23 cellular contexts compared by ENCODE assay signal in the genomic region with DNA sequence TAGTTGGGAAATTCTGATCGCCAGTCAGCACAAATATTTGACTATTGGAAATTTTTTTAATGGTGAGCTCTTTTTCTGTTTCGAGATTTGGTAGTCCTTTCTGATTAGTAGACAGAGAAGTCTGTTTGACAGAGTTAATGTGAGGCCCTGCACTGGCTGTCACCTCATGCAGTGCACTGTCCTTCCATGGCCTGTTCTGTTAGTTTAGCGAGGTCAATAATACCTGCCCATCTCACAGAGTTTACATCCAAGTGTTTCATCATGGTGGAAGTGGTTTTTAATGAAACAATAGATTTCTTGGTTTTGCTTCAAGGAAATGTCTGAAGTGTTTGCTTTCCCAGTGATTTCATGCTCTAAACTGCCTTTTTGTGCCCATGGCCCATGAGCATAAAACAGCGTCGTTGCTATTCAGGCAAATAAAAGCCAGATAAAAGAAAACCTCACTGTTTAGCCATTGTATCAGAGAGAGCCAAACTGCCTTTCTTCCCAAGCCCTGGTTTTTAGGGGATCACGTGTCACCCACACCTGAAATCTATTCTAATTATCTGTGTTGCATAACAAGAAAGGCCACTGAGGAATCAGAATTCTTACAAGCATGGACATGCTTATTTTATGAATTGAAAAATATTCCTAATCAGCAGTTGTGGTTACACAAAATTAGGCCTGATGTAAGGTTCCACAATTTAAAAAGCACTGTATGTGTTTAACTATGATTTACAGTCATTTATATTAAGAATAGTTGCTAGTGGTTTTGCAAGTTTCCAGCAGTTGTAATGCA.
DNase-seq lines count a peak whose midpoint lies in the region; ATAC-seq, FAIRE-seq and TF ChIP-seq lines count a peak whose summit lies in the region.
"Had no signal": no experiment of that assay in that cellular context is flagged by ENCODE, and none has a peak within 500 bp of the region (broad histone marks: within the 10 kb centered on the region; RNA-seq: fewer than 3 reads in every experiment).

No MANE protein-coding gene starts in this region.

- H2AK5ac ChIP-seq in H1 (ENCODE audit: low read depth, low read length) = no peak overlapping the region

- no peak overlapping the region for H2BK15ac ChIP-seq in H1 (ENCODE audit: low read length)

- TF ChIP-seq CTCF in H1 (IDR thresholded peaks at IDR 0.05; ENCODE audit: control extremely low read depth in 1 of 3, insufficient read depth in 1 of 3, low read depth in 1 of 3, low read length in 3 of 3) = no peak
- TF ChIP-seq CTCF in nephron progenitor cell (IDR thresholded peaks at IDR 0.05) = no peak
- no peak for TF ChIP-seq CTCF in foreskin fibroblast (IDR thresholded peaks at IDR 0.05; ENCODE audit: low read depth, low read length)

- no peak overlapping the region for H3K18ac ChIP-seq in H1 (ENCODE audit: extremely low read depth, low read length)

- H3K4me3 ChIP-seq in H1 (ENCODE audit: extremely low read depth in 1 of 4, insufficient read depth in 2 of 4, low read depth in 3 of 4, low read length in 4 of 4) (no peak overlapping the region; a peak in 1 of 8 replicates), foreskin fibroblast (ENCODE audit: low read depth in 1 of 2, low read length in 2 of 2) (no peak overlapping the region)
- H3K4me3 ChIP-seq: A549, BLaER1, GM23248 had no signal

- no peaks in the 10 kb centered on the region for H3K36me3 Mint-ChIP-seq in nephron progenitor cell (ENCODE audit: low read depth)
- H3K36me3 Mint-ChIP-seq: CD14-positive monocyte; CD4-positive, alpha-beta memory T cell; IgD-negative memory B cell had no signal

- peak overlapping the region; percentile 52 for H4K5ac ChIP-seq in H1 (ENCODE audit: insufficient read length, low read depth, low read length)

- TF ChIP-seq RAD21 in H1 (IDR thresholded peaks at IDR 0.05 in 1 of 2, conservative IDR thresholded peaks at IDR 0.05 in 1 of 2; ENCODE audit: low read depth in 2 of 2, low read length in 2 of 2) = no peak

- no peaks in the 10 kb centered on the region for H3K9me3 ChIP-seq in H1 (ENCODE audit: insufficient read depth in 2 of 2, low read depth in 1 of 2, low read length in 1 of 2)
- H3K9me3 ChIP-seq: A549, BLaER1 had no signal

- CTCF ChIA-PET in H1 (lab: Charles Lee; ENCODE audit: partially characterized antibody) = no interaction called here

- no peak for TF ChIP-seq POLR2A in H1 (IDR thresholded peaks at IDR 0.05; ENCODE audit: control extremely low read depth in 1 of 2, low read depth in 2 of 2, low read length in 2 of 2)

- no peak overlapping the region for H3K56ac ChIP-seq in H1 (replicated peaks; ENCODE audit: insufficient read length, low read depth, low read length)

- POLR2A ChIA-PET in H1 (lab: Charles Lee; ENCODE audit: partially characterized antibody) = no interaction called here

- no peak overlapping the region for H3K4ac ChIP-seq in H1 (replicated peaks; ENCODE audit: insufficient read length, low read depth, low read length)

- H3K36me3 ChIP-seq in H1 (ENCODE audit: control insufficient read depth in 2 of 4, insufficient read depth in 4 of 4, low read length in 3 of 4) = no peaks in the 10 kb centered on the region
- H3K36me3 ChIP-seq: BLaER1 had no signal

- H2BK5ac ChIP-seq in H1 (ENCODE audit: low read depth, low read length) = no peak overlapping the region

- H2BK20ac ChIP-seq in H1 (ENCODE audit: low read length) = no peak overlapping the region

- H3K27me3 Mint-ChIP-seq in nephron progenitor cell (ENCODE audit: low read depth, poor library complexity) = no peaks in the 10 kb centered on the region
- H3K27me3 Mint-ChIP-seq: CD4-positive, alpha-beta memory T cell; IgD-negative memory B cell had no signal

- H3K14ac ChIP-seq in H1 (ENCODE audit: insufficient read length) = no peak overlapping the region

- H3K23me2 ChIP-seq in H1 (ENCODE audit: low read depth, low read length) = no peaks in the 10 kb centered on the region

- H4K8ac ChIP-seq in H1 (ENCODE audit: extremely low read depth, insufficient read depth, low read length) = no peak overlapping the region

- no peak overlapping the region for H3K4me2 ChIP-seq in H1 (ENCODE audit: insufficient read depth in 1 of 2, low read depth in 2 of 2, low read length in 2 of 2)
- H3K4me2 ChIP-seq: A549, BLaER1 had no signal

- FAIRE-seq in H1 (lab: Jason Lieb, UNC) = no peak
- FAIRE-seq: A549, G401.6, GM12891, GM18507, HTR-8/SVneo had no signal

- H4K20me1 ChIP-seq in H1 (replicated peaks in 1 of 2; ENCODE audit: control insufficient read depth in 1 of 2, insufficient read depth in 2 of 2, low read length in 2 of 2) = no peaks in the 10 kb centered on the region
- H4K20me1 ChIP-seq: BLaER1 had no signal

- no peak for TF ChIP-seq EP300 in H1 (IDR thresholded peaks at IDR 0.05; ENCODE audit: borderline replicate concordance in 1 of 2, low read depth in 2 of 2, low read length in 2 of 2)

- no peaks in the 10 kb centered on the region for H3K79me1 ChIP-seq in H1 (ENCODE audit: low read depth, low read length)

- no peak overlapping the region for H3K9ac ChIP-seq in H1 (replicated peaks in 1 of 4; ENCODE audit: extremely low read depth in 1 of 4, low read depth in 3 of 4, low read length in 3 of 4)
- H3K9ac ChIP-seq: BLaER1, GM23248 had no signal

- peak; percentile 95 for ATAC-seq in left lobe of liver
- ATAC-seq: A549, HCT116 had no signal

- H4K91ac ChIP-seq in H1 (replicated peaks; ENCODE audit: insufficient read length, low read length) = peak overlapping the region; percentile 42

- H3K27me3 ChIP-seq in H1 (replicated peaks in 1 of 4; ENCODE audit: control insufficient read depth in 3 of 4, extremely low read depth in 1 of 4, insufficient read depth in 3 of 4, low read length in 3 of 4) = no peaks in the 10 kb centered on the region
- H3K27me3 ChIP-seq: BLaER1 had no signal

- H3K27ac ChIP-seq in H1 (ENCODE audit: low read depth, low read length) = no peak overlapping the region
- H3K27ac ChIP-seq: 22Rv1, A549, BLaER1, GM23248 had no signal

- H2BK120ac ChIP-seq in H1 (replicated peaks; ENCODE audit: low read depth, low read length) = no peak overlapping the region

- no peaks in the 10 kb centered on the region for H3K79me2 ChIP-seq in H1 (ENCODE audit: control insufficient read depth in 1 of 2, insufficient read depth in 2 of 2, low read length in 2 of 2)

- no peak overlapping the region for H3K23ac ChIP-seq in H1 (ENCODE audit: insufficient read length)

- no peaks in the 10 kb centered on the region for H3K9me3 Mint-ChIP-seq in nephron progenitor cell
- H3K9me3 Mint-ChIP-seq: CD14-positive monocyte; CD4-positive, alpha-beta memory T cell; HFFc6; IgD-negative memory B cell had no signal

- no peaks in the 10 kb centered on the region for H3K4me1 Mint-ChIP-seq in nephron progenitor cell
- H3K4me1 Mint-ChIP-seq: CD14-positive monocyte; CD4-positive, alpha-beta memory T cell; IgD-negative memory B cell had no signal

- WGBS in H1 (ENCODE audit: extremely low coverage in 1 of 2, insufficient coverage in 1 of 2, insufficient read length in 1 of 2, insufficient replicate concordance in 2 of 2, low coverage in 1 of 2, low lambda C conversion rate in 2 of 2, missing lambda C conversion rate in 1 of 2), 2 experiments = 71% methylated on average over 6 of the region's 6 CpGs; no CpG with 5 or more reads in 1 of the 2 experiments

- peaks cover 0 to 3% (median 1%) of the 10 kb centered on the region in 4 experiments; a peak in 2 of 7 replicates for H3K4me1 ChIP-seq in H1 (replicated peaks in 1 of 4; ENCODE audit: control insufficient read depth in 3 of 4, insufficient read depth in 4 of 4, low read length in 3 of 4)
- H3K4me1 ChIP-seq: A549, BLaER1 had no signal

- no peak overlapping the region for H2BK12ac ChIP-seq in H1 (ENCODE audit: low read depth, low read length)

- H2AFZ ChIP-seq in H1 (ENCODE audit: low read length) = no peak overlapping the region
- H2AFZ ChIP-seq: GM23248 had no signal

- no peak overlapping the region for H3K4me3 Mint-ChIP-seq in nephron progenitor cell
- H3K4me3 Mint-ChIP-seq: CD14-positive monocyte; CD4-positive, alpha-beta memory T cell; HFFc6; IgD-negative memory B cell had no signal

- no peak overlapping the region for H3K27ac Mint-ChIP-seq in nephron progenitor cell
- H3K27ac Mint-ChIP-seq: CD14-positive monocyte; CD4-positive, alpha-beta memory T cell; HFFc6; IgD-negative memory B cell had no signal

- DNase-seq in DMS79 (lab: John Stamatoyannopoulos, UW) = peak; percentile 34
- DNase-seq in H1 (ENCODE audit: low read depth in 1 of 2, low spot score in 2 of 2) = no peak
- DNase-seq in left lobe of liver (ENCODE audit: low spot score) = no peak
- DNase-seq in renal cortical epithelial cell (ENCODE audit: low read depth) = peak; percentile 38
- no peak for DNase-seq in Ammon's horn (ENCODE audit: low spot score)
- DNase-seq in nephron progenitor cell = no peak
- no peak for DNase-seq in foreskin fibroblast
- DNase-seq: AML-193; Calu3; CD4-positive, alpha-beta memory T cell; H7; HFFc6 had no signal

TF ChIP-seq in H1, 55 proteins besides CTCF, POLR2A, EP300 and RAD21 (continues in another document):
- no peak for TF ChIP-seq SIX5 (IDR thresholded peaks at IDR 0.05; ENCODE audit: low read depth, low read length)
- no peak for TF ChIP-seq CBX5 (IDR thresholded peaks at IDR 0.05; ENCODE audit: low read depth, low read length)
- no peak for TF ChIP-seq E2F6 (IDR thresholded peaks at IDR 0.05)
- no peak for TF ChIP-seq SIN3A (conservative IDR thresholded peaks at IDR 0.05 in 1 of 2, IDR thresholded peaks at IDR 0.05 in 1 of 2; ENCODE audit: low read depth in 1 of 2, low read length in 2 of 2)
- TF ChIP-seq KDM4A (IDR thresholded peaks at IDR 0.05; ENCODE audit: low read depth, low read length, severe bottlenecking) = no peak
- no peak for TF ChIP-seq HDAC2 (IDR thresholded peaks at IDR 0.05; ENCODE audit: borderline replicate concordance in 1 of 2, low read depth in 2 of 2, low read length in 2 of 2)
- TF ChIP-seq, protein P1, sequence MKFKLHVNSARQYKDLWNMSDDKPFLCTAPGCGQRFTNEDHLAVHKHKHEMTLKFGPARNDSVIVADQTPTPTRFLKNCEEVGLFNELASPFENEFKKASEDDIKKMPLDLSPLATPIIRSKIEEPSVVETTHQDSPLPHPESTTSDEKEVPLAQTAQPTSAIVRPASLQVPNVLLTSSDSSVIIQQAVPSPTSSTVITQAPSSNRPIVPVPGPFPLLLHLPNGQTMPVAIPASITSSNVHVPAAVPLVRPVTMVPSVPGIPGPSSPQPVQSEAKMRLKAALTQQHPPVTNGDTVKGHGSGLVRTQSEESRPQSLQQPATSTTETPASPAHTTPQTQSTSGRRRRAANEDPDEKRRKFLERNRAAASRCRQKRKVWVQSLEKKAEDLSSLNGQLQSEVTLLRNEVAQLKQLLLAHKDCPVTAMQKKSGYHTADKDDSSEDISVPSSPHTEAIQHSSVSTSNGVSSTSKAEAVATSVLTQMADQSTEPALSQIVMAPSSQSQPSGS (IDR thresholded peaks at IDR 0.05; ENCODE audit: low read length) = no peak
- TF ChIP-seq CTBP2 (IDR thresholded peaks at IDR 0.05; ENCODE audit: borderline replicate concordance, insufficient read depth, insufficient read length, low read length) = no peak

Comparison
In these comparisons a context has a peak if more than half of its experiments do, and no peak if none do; other contexts are left out.
1. DNase-seq: peak in DMS79 (single experiment) and renal cortical epithelial cell (single experiment); none in H1 (0 of 2), left lobe of liver (single experiment), Ammon's horn (single experiment), nephron progenitor cell (single experiment) and foreskin fibroblast (0 of 2).